ENCODE assay signal across 1 cellular context in the genomic region with DNA sequence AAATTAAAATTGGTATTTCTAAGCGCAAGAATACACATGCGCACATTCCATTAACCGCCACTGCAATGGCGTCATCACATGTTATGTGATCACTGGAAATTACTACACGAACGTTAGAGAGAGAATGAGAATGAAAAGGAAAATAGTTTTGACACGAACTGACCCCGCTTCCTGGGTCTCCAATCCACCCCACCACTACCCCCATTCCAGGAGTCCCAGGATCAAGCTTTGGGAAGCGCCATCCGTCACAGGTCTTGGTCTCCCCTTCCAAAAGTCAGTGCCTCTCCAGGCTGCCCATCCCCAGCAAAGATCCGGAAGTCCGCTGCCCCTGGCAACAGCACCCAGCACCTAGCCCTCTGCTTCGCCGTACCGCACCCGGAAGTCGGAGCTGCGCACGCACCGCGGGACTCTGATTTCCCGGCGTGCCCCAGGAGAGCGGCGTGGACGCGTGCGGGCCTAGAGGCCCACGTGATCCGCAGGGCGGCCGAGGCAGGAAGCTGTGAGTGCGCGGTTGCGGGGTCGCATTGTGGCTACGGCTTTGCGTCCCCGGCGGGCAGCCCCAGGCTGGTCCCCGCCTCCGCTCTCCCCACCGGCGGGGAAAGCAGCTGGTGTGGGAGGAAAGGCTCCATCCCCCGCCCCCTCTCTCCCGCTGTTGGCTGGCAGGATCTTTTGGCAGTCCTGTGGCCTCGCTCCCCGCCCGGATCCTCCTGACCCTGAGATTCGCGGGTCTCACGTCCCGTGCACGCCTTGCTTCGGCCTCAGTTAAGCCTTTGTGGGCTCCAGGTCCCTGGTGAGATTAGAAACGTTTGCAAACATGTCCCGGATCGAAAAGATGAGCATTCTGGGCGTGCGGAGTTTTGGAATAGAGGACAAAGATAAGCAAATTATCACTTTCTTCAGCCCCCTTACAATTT.
TF ChIP-seq lines count a peak whose summit lies in the region.

Gene RAD50 (plus strand): TSS at position 467 of the 914 bp plus-strand sequence. CDS start 348 bp downstream, at position 815.

TF ChIP-seq in HepG2, 621 proteins besides CTCF, POLR2A, EP300 and RAD21 (continued from another document and continues in another):
- TF ChIP-seq, protein P1, sequence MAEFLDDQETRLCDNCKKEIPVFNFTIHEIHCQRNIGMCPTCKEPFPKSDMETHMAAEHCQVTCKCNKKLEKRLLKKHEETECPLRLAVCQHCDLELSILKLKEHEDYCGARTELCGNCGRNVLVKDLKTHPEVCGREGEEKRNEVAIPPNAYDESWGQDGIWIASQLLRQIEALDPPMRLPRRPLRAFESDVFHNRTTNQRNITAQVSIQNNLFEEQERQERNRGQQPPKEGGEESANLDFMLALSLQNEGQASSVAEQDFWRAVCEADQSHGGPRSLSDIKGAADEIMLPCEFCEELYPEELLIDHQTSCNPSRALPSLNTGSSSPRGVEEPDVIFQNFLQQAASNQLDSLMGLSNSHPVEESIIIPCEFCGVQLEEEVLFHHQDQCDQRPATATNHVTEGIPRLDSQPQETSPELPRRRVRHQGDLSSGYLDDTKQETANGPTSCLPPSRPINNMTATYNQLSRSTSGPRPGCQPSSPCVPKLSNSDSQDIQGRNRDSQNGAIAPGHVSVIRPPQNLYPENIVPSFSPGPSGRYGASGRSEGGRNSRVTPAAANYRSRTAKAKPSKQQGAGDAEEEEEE (CRISPR knock-in tag; IDR thresholded peaks at IDR 0.05; ENCODE audit: borderline replicate concordance), result peak; percentile 47; the same call in 1 of the 2 replicates
- peak; percentile 65 for TF ChIP-seq SIX4 (CRISPR knock-in tag; IDR thresholded peaks at IDR 0.05)
- peak; percentile 94 for TF ChIP-seq SRY (CRISPR knock-in tag; IDR thresholded peaks at IDR 0.05)
- TF ChIP-seq REL (CRISPR knock-in tag; conservative IDR thresholded peaks at IDR 0.05), result peak; percentile 96
- TF ChIP-seq, protein P2, sequence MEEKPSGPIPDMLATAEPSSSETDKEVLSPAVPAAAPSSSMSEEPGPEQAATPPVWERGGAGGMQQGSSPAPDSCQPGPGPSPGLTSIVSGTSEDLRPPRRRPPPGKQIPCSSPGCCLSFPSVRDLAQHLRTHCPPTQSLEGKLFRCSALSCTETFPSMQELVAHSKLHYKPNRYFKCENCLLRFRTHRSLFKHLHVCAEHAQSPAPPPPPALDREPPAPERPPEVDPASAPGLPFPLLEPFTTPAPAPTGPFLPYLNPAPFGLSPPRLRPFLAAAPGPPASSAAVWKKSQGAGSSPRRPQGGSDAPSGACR (CRISPR knock-in tag; IDR thresholded peaks at IDR 0.05), result peak; percentile 99
- TF ChIP-seq SALL2 (CRISPR knock-in tag; IDR thresholded peaks at IDR 0.05), result peak; percentile 92
- TF ChIP-seq ZBTB10 (CRISPR knock-in tag; IDR thresholded peaks at IDR 0.05; ENCODE audit: borderline replicate concordance), result no peak
- TF ChIP-seq HOXA3 (CRISPR knock-in tag; IDR thresholded peaks at IDR 0.05), result peak; percentile 91
- TF ChIP-seq ZSCAN31 (CRISPR knock-in tag; IDR thresholded peaks at IDR 0.05; ENCODE audit: low read depth), result peak; percentile 98
- no peak for TF ChIP-seq MAFG (CRISPR knock-in tag; IDR thresholded peaks at IDR 0.05)
- peak; percentile 24 for TF ChIP-seq HNRNPH1 (optimal IDR thresholded peaks at IDR 0.05; ENCODE audit: low read depth, low read length)
- peak in 1 of 2 experiments; percentile 82; a peak in 2 of 4 replicates for TF ChIP-seq KLF16 (CRISPR knock-in tag; IDR thresholded peaks at IDR 0.05)
- no peak; the same call in 1 of the 2 replicates for TF ChIP-seq NFIC (IDR thresholded peaks at IDR 0.05; ENCODE audit: low read length)
- TF ChIP-seq ZSCAN12 (CRISPR knock-in tag; IDR thresholded peaks at IDR 0.05), result no peak
- TF ChIP-seq ZNF784 (CRISPR knock-in tag; IDR thresholded peaks at IDR 0.05; ENCODE audit: borderline replicate concordance), result peak; percentile 98
- no peak for TF ChIP-seq CERS6 (CRISPR knock-in tag; IDR thresholded peaks at IDR 0.05)
- no peak for TF ChIP-seq TCF12 (IDR thresholded peaks at IDR 0.05)
- peak; percentile 72; the same call in 1 of the 2 replicates for TF ChIP-seq TCF12 (CRISPR knock-in tag; IDR thresholded peaks at IDR 0.05)
- peak; percentile 92; the same call in 1 of the 2 replicates for TF ChIP-seq ZFYVE20 (CRISPR knock-in tag; IDR thresholded peaks at IDR 0.05; ENCODE audit: borderline replicate concordance, low read depth)
- no peak for TF ChIP-seq KAT2B (IDR thresholded peaks at IDR 0.05; ENCODE audit: borderline replicate concordance, low read depth, low read length)
- peak; percentile 92 for TF ChIP-seq TEAD2 (CRISPR knock-in tag; IDR thresholded peaks at IDR 0.05)
- peak; percentile 94 for TF ChIP-seq HNF1B (CRISPR knock-in tag; IDR thresholded peaks at IDR 0.05)
- TF ChIP-seq GATAD1 (CRISPR knock-in tag; IDR thresholded peaks at IDR 0.05), result peak; percentile 93
- peak; percentile 95 for TF ChIP-seq NFKBIZ (CRISPR knock-in tag; IDR thresholded peaks at IDR 0.05)
- peak; percentile 32; the same call in 1 of the 2 replicates for TF ChIP-seq RFX5 (IDR thresholded peaks at IDR 0.05; ENCODE audit: low read depth, low read length)
- no peak for TF ChIP-seq NFE2L2 (IDR thresholded peaks at IDR 0.05; ENCODE audit: low read length)
- TF ChIP-seq ZNF34 (CRISPR knock-in tag; IDR thresholded peaks at IDR 0.05; ENCODE audit: borderline replicate concordance), result no peak
- TF ChIP-seq CEBPZ (IDR thresholded peaks at IDR 0.05; ENCODE audit: low read length), result no peak
- no peak for TF ChIP-seq ZNF570 (CRISPR knock-in tag; IDR thresholded peaks at IDR 0.05; ENCODE audit: borderline replicate concordance)
- peak; percentile 92 for TF ChIP-seq ZBTB2 (CRISPR knock-in tag; IDR thresholded peaks at IDR 0.05; ENCODE audit: low read depth)
- TF ChIP-seq SOX13 (IDR thresholded peaks at IDR 0.05), result no peak
- peak in 1 of 2 experiments; percentile 75; a peak in 2 of 4 replicates for TF ChIP-seq SOX13 (CRISPR knock-in tag; conservative IDR thresholded peaks at IDR 0.05 in 1 of 2, IDR thresholded peaks at IDR 0.05 in 1 of 2)
- no peak for TF ChIP-seq FIP1L1 (IDR thresholded peaks at IDR 0.05; ENCODE audit: borderline replicate concordance, insufficient read depth, low read depth, low read length)
- 0 out of 2 replicates have a peak, but pooled peaks have one; percentile 60 for TF ChIP-seq ZNF451 (CRISPR knock-in tag; IDR thresholded peaks at IDR 0.05)
- TF ChIP-seq PPARG (CRISPR knock-in tag; conservative IDR thresholded peaks at IDR 0.05), result 0 out of 2 replicates have a peak, but pooled peaks have one; percentile 31
- TF ChIP-seq, protein P3, sequence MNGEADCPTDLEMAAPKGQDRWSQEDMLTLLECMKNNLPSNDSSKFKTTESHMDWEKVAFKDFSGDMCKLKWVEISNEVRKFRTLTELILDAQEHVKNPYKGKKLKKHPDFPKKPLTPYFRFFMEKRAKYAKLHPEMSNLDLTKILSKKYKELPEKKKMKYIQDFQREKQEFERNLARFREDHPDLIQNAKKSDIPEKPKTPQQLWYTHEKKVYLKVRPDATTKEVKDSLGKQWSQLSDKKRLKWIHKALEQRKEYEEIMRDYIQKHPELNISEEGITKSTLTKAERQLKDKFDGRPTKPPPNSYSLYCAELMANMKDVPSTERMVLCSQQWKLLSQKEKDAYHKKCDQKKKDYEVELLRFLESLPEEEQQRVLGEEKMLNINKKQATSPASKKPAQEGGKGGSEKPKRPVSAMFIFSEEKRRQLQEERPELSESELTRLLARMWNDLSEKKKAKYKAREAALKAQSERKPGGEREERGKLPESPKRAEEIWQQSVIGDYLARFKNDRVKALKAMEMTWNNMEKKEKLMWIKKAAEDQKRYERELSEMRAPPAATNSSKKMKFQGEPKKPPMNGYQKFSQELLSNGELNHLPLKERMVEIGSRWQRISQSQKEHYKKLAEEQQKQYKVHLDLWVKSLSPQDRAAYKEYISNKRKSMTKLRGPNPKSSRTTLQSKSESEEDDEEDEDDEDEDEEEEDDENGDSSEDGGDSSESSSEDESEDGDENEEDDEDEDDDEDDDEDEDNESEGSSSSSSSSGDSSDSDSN (CRISPR knock-in tag; IDR thresholded peaks at IDR 0.05), result peak; percentile 87
- TF ChIP-seq MAFK (conservative IDR thresholded peaks at IDR 0.05 in 1 of 2, IDR thresholded peaks at IDR 0.05 in 1 of 2; ENCODE audit: low read length in 2 of 2), result no peak
- peak; percentile 92 for TF ChIP-seq ZNF747 (CRISPR knock-in tag; IDR thresholded peaks at IDR 0.05; ENCODE audit: borderline replicate concordance)
- no peak; the same call in 1 of the 2 replicates for TF ChIP-seq MTF1 (CRISPR knock-in tag; IDR thresholded peaks at IDR 0.05)
- no peak for TF ChIP-seq TBP (CRISPR knock-in tag; IDR thresholded peaks at IDR 0.05)
- peak; percentile 90; the same call in 1 of the 2 replicates for TF ChIP-seq ZNF101 (CRISPR knock-in tag; IDR thresholded peaks at IDR 0.05; ENCODE audit: borderline replicate concordance, low read depth)
- peak; percentile 90; the same call in 1 of the 2 replicates for TF ChIP-seq ZBTB20 (CRISPR knock-in tag; IDR thresholded peaks at IDR 0.05; ENCODE audit: borderline replicate concordance, low read depth)
